In genomic region chr15:101328001-101328400, GRCh38 we compare ENCODE assay signal across 20 cellular contexts. TPM values are rescaled to one million over a fixed set of nuclear protein-coding genes. Genes with fewer than 3 reads are reported as not detected.
DNase-seq lines count a peak whose midpoint lies in the region; ATAC-seq and FAIRE-seq lines count a peak whose summit lies in the region.
"Had no signal": no experiment of that assay in that cellular context is flagged by ENCODE, and none has a peak within 500 bp of the region (broad histone marks: within the 10 kb centered on the region; RNA-seq: fewer than 3 reads in every experiment).

No MANE protein-coding gene starts in this region.

- no peaks in the 10 kb centered on the region for H3K27me3 Mint-ChIP-seq in activated CD8-positive, alpha-beta memory T cell treated with anti-CD3 and anti-CD28 coated beads, Interleukin-2, amount 10 ng/mL, durations not matched to agents 7 days and 5 days

- no peak overlapping the region for H3K4me3 Mint-ChIP-seq in activated CD8-positive, alpha-beta memory T cell treated with anti-CD3 and anti-CD28 coated beads, Interleukin-2, amount 10 ng/mL, durations not matched to agents 7 days and 5 days
- H3K4me3 Mint-ChIP-seq: CD4-positive, alpha-beta T cell had no signal

- peaks cover 5% of the 10 kb centered on the region for H3K36me3 Mint-ChIP-seq in activated CD8-positive, alpha-beta memory T cell treated with anti-CD3 and anti-CD28 coated beads, Interleukin-2, amount 10 ng/mL, durations not matched to agents 7 days and 5 days

- intact Hi-C loops in sciatic nerve (cut with DNase I) = no loop called here

- no peak for FAIRE-seq in HTR-8/SVneo (lab: Jason Lieb, UNC)
- FAIRE-seq: A549, D721Med, GM12892, GM19239, K562 had no signal

- H3K4me1 Mint-ChIP-seq in activated CD8-positive, alpha-beta memory T cell treated with anti-CD3 and anti-CD28 coated beads, Interleukin-2, amount 10 ng/mL, durations not matched to agents 7 days and 5 days = peaks cover 3% of the 10 kb centered on the region

- CTCF ChIA-PET in activated CD8-positive, alpha-beta memory T cell treated with anti-CD3 and anti-CD28 coated beads, Interleukin-2, amount 10 ng/mL, durations not matched to agents 7 days and 5 days (lab: Charles Lee) = interaction anchor here (1.3 kb wide), 1 partner anchor 38 kb away, joined by 3 read pairs; no protein-coding TSS in a partner anchor

- DNase-seq in activated CD8-positive, alpha-beta memory T cell treated with anti-CD3 and anti-CD28 coated beads, Interleukin-2, amount 10 ng/mL, durations not matched to agents 7 days and 5 days = peak; percentile 25
- no peak for DNase-seq in activated CD8-positive, alpha-beta memory T cell treated with anti-CD3 and anti-CD28 coated beads, Interleukin-2, amount 50 U/mL, for 4 hours
- DNase-seq in islet precursor cell (peak; percentile 40), sciatic nerve (ENCODE audit: low spot score) (peak; percentile 45), ecto neural progenitor cell (ENCODE audit: low spot score) (no peak), HTR-8/SVneo (ENCODE audit: insufficient read length, low spot score) (no peak), GM19238 (ENCODE audit: insufficient read length, low spot score) (no peak)
- DNase-seq: AML-193; Caco-2; CD4-positive, alpha-beta T cell; DMS153; DMS79; GDM1; HCEC 1CT; IMR-90 had no signal

- ATAC-seq in activated CD8-positive, alpha-beta memory T cell treated with anti-CD3 and anti-CD28 coated beads, Interleukin-2, amount 10 ng/mL, durations not matched to agents 7 days and 5 days = no peak
- no peak for ATAC-seq in sciatic nerve
- ATAC-seq: A549, K562 had no signal

- peaks cover 2% of the 10 kb centered on the region for H3K9me3 Mint-ChIP-seq in activated CD8-positive, alpha-beta memory T cell treated with anti-CD3 and anti-CD28 coated beads, Interleukin-2, amount 10 ng/mL, durations not matched to agents 7 days and 5 days (ENCODE audit: low read depth)
- H3K9me3 Mint-ChIP-seq: CD4-positive, alpha-beta T cell had no signal

- H3K27ac Mint-ChIP-seq in activated CD8-positive, alpha-beta memory T cell treated with anti-CD3 and anti-CD28 coated beads, Interleukin-2, amount 10 ng/mL, durations not matched to agents 7 days and 5 days = no peak overlapping the region
- H3K27ac Mint-ChIP-seq: CD4-positive, alpha-beta T cell had no signal

RNA-seq across cellular contexts. Expression of gene SNRPA1, which starts 33.0 kb away (rescaled TPM):
- 100 to 1,000 TPM; 132 to 151 TPM for total RNA-seq in activated CD8-positive, alpha-beta memory T cell treated with anti-CD3 and anti-CD28 coated beads, Interleukin-2, amount 10 ng/mL, durations not matched to agents 7 days and 5 days
- total RNA-seq in sciatic nerve = 43.8 TPM

RNA-seq across cellular contexts. Expression of gene SELENOS, which starts 50.7 kb away (rescaled TPM):
- total RNA-seq in activated CD8-positive, alpha-beta memory T cell treated with anti-CD3 and anti-CD28 coated beads, Interleukin-2, amount 10 ng/mL, durations not matched to agents 7 days and 5 days = 10 to 100 TPM; 33.1 to 49.0 TPM
- 74.4 TPM for total RNA-seq in sciatic nerve

Comparison
In these comparisons a context has a peak if more than half of its experiments do, and no peak if none do; other contexts are left out.
1. DNase-seq: peak in activated CD8-positive, alpha-beta memory T cell treated with anti-CD3 and anti-CD28 coated beads, Interleukin-2, amount 10 ng/mL, durations not matched to agents 7 days and 5 days (single experiment), islet precursor cell (single experiment) and sciatic nerve (single experiment); none in activated CD8-positive, alpha-beta memory T cell treated with anti-CD3 and anti-CD28 coated beads, Interleukin-2, amount 50 U/mL, for 4 hours (single experiment), ecto neural progenitor cell (single experiment), HTR-8/SVneo (single experiment) and GM19238 (single experiment).